ENCODE assay signal across 35 cellular contexts in the genomic region with DNA sequence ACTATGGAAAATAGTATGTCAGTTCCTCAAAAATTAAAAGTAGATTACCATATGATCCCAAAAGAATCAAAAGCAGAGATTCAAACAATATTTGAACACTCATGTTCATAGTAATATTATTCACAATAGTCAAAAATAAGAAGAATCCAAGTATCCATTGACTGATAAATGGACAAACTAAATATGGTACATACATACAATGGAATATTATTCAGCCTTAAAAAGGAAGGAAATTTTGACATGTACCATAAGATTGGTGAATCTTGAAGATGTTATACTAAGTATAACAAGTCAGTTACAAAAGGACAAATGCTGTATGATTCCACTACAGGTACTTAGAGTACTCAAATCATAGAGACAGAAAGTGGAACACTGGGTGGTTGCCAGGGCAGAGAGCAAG.
"Had no signal": no experiment of that assay in that cellular context is flagged by ENCODE, and none has a peak within 500 bp of the region (broad histone marks: within the 10 kb centered on the region; RNA-seq: fewer than 3 reads in every experiment).

No MANE protein-coding gene starts in this region.

- H3K9me3 ChIP-seq: MG63 had no signal

- H3K36me3 ChIP-seq: MG63 had no signal

- DNase-seq: Karpas-422, Kasumi-1, KG1, MG63, MM.1S, MV-4-11, NCI-H1048, NCI-H1092, NCI-H1092 treated with DMSO at 0.1 percent for 48 hours, NCI-H1105, NCI-H1105 treated with DMSO at 0.1 percent for 48 hours, NCI-H1417, NCI-H1417 treated with DMSO at 0.1 percent for 48 hours, NCI-H1436, NCI-H1436 treated with DMSO at 0.1 percent for 48 hours, NCI-H146, NCI-H1694, NCI-H1694 treated with DMSO at 0.1 percent for 48 hours, NCI-H187, NCI-H187 treated with DMSO at 0.1 percent for 48 hours, NCI-H1930, NCI-H2029, NCI-H2029 treated with DMSO at 0.1 percent for 48 hours, NCI-H2081, NCI-H2081 treated with DMSO at 0.1 percent for 48 hours, NCI-H2107, NCI-H2171, NCI-H2171 treated with DMSO at 0.1 percent for 48 hours, NCI-H2227 treated with DMSO at 0.1 percent for 48 hours, NCI-H226, NCI-H345, NCI-H446, NCI-H446 treated with DMSO at 0.1 percent for 48 hours, NCI-H510A had no signal

- H3K27ac ChIP-seq: KMS-11 had no signal

- H3K27me3 ChIP-seq: MG63 had no signal

- H3K4me3 ChIP-seq: MG63 had no signal

- H3K4me2 ChIP-seq: KMS-11 had no signal

- H3K9ac ChIP-seq: KMS-11 had no signal
